10 cellular contexts compared by ENCODE assay signal in genomic region chr5:143004361-143004802, GRCh38.
DNase-seq lines count a peak whose midpoint lies in the region; ATAC-seq, FAIRE-seq and TF ChIP-seq lines count a peak whose summit lies in the region.
"Had no signal": no experiment of that assay in that cellular context is flagged by ENCODE, and none has a peak within 500 bp of the region (broad histone marks: within the 10 kb centered on the region; RNA-seq: fewer than 3 reads in every experiment).

No MANE protein-coding gene starts in this region.

- TF ChIP-seq POLR2A in GM12891 (IDR thresholded peaks at IDR 0.05; ENCODE audit: low read depth, low read length): no peak

- no peaks in the 10 kb centered on the region for H3K27me3 ChIP-seq in kidney epithelial cell (ENCODE audit: control insufficient read depth, insufficient read depth, low read length)

- H3K36me3 ChIP-seq in kidney epithelial cell (ENCODE audit: control insufficient read depth, insufficient read depth, low read length): no peaks in the 10 kb centered on the region

- peak; percentile 43 for FAIRE-seq in GM12891 (lab: Jason Lieb, UNC)

- ATAC-seq in GM21423 (IDR thresholded peaks at IDR 0.05; ENCODE audit: unreplicated experiment): peak; percentile 36
- peak; percentile 27 for ATAC-seq in HG03558 (IDR thresholded peaks at IDR 0.05; ENCODE audit: extremely low read depth, unreplicated experiment)

- no peak overlapping the region for H3K4me3 ChIP-seq in kidney epithelial cell (ENCODE audit: low read depth, low read length)

- TF ChIP-seq CTCF in kidney epithelial cell (IDR thresholded peaks at IDR 0.05; ENCODE audit: insufficient read depth, low read length, poor library complexity, severe bottlenecking): no peak

- DNase-seq in GM12891 (ENCODE audit: insufficient read length, low spot score) (no peak), kidney epithelial cell (ENCODE audit: low read depth) (peak; percentile 64), NCI-H526 treated with DMSO at 0.1 percent for 48 hours (lab: John Stamatoyannopoulos, UW) (no peak), T1000 (lab: John Stamatoyannopoulos, UW) (no peak), KG1 (lab: John Stamatoyannopoulos, UW) (no peak), midbrain (lab: John Stamatoyannopoulos, UW) (no peak)
- DNase-seq: DMS79, KBM-7 had no signal

TF ChIP-seq in GM12891, 5 proteins besides CTCF, POLR2A, EP300 and RAD21:
- TF ChIP-seq POU2F2 (IDR thresholded peaks at IDR 0.05; ENCODE audit: low read depth, low read length) (no peak), PAX5 (IDR thresholded peaks at IDR 0.05; ENCODE audit: insufficient read depth, low read length, severe bottlenecking) (no peak), POLR2AphosphoS5 (IDR thresholded peaks at IDR 0.05; ENCODE audit: low read depth, low read length) (no peak), SPI1 (IDR thresholded peaks at IDR 0.05; ENCODE audit: low read depth, low read length) (peak; percentile 10; the same call in 1 of the 2 replicates), TAF1 (IDR thresholded peaks at IDR 0.05; ENCODE audit: low read depth, low read length) (no peak)
